ENCODE assay signal across 25 cellular contexts in the genomic region with DNA sequence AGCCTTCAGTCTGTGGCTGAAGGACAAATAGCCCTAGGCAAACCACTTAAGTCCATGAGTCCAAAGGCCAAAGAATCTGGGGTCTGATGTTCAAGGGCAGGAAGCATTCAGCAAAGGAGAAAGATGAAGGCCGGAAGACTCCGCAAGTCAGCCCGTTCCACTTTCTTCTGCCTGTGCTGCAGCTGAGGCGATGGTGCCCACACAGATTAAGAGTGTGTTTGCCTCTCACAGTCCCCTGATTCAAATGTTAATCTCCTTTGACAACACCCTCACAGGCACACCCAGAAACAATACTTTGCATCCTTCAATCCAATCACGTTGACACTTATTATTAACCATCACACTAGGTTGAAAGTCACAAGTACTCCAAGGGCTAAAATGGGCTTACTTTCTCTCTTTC.
"Had no signal": no experiment of that assay in that cellular context is flagged by ENCODE, and none has a peak within 500 bp of the region (broad histone marks: within the 10 kb centered on the region; RNA-seq: fewer than 3 reads in every experiment).

No MANE protein-coding gene starts in this region.

- DNase-seq: IMR-90, Karpas-422, KG1, MG63, NCI-H1092, NCI-H1105 treated with DMSO at 0.1 percent for 48 hours, NCI-H1417 treated with DMSO at 0.1 percent for 48 hours, NCI-H146, NCI-H1694 treated with DMSO at 0.1 percent for 48 hours, NCI-H1930, NCI-H2081, NCI-H2107, NCI-H226, NCI-H446, NCI-H510A, NCI-H524 treated with DMSO at 0.1 percent for 48 hours, NCI-H69, NCI-H774, RPMI8226, SHP77, SK-N-SH, SW 1271, T-cell had no signal

- H3K27me3 ChIP-seq: MG63 had no signal

- H3K4me3 ChIP-seq: MG63 had no signal

- H3K36me3 Mint-ChIP-seq: T-cell had no signal

- H3K27ac Mint-ChIP-seq: T-cell had no signal

- H3K27me3 Mint-ChIP-seq: T-cell had no signal

- H3K4me1 Mint-ChIP-seq: T-cell had no signal

- H3K9ac ChIP-seq: SK-N-SH had no signal

- ATAC-seq: HepG2, T-cell had no signal

- FAIRE-seq: HepG2, RCC 7860 had no signal

- H3K4me2 ChIP-seq: SK-N-SH had no signal

- H3K4me3 Mint-ChIP-seq: T-cell had no signal

- H3K9me3 ChIP-seq: MG63, SK-N-SH had no signal

- H3K36me3 ChIP-seq: MG63 had no signal
